ENCODE assay signal across 9 cellular contexts in the genomic region with DNA sequence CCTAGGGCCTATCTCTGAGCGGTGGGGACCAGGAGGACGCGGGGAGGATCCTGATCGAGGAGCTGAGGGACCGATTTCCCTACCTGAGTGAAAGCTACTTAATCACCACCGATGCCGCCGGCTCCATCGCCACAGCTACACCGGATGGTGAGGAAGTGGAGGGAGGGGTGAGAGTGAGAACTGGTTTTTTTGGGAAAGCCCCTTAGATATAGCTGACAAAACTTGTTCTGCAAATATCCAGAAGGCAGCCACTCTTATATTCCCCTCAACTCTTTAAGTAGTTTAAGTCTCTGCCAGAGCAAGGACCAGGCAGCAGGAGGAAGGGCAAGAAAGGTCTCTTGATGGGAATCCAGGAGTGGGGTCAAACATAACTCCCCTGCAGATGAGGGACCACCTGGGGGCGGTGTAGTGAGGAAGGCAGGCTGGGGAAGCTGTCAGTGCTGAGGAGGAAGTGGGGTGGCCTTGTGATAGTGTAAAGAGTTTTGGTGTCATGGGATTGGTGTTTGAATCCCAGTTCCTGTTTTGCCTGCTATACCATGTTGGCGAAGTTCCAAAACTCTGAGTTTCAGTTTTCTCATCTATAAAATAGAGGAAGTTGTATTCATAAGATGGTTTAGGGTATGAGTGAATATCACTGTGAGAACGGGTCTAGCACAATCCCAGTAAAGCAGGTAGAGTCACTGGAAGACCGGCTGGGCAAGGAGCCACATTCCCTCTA. TPM values are rescaled to one million over a fixed set of nuclear protein-coding genes. Genes with fewer than 3 reads are reported as not detected.
DNase-seq lines count a peak whose midpoint lies in the region; ATAC-seq and TF ChIP-seq lines count a peak whose summit lies in the region.
"Had no signal": no experiment of that assay in that cellular context is flagged by ENCODE, and none has a peak within 500 bp of the region (broad histone marks: within the 10 kb centered on the region; RNA-seq: fewer than 3 reads in every experiment).

No MANE protein-coding gene starts in this region.

- peaks cover 19 to 45% (median 22%) of the 10 kb centered on the region in 3 donors for H3K36me3 ChIP-seq in esophagus squamous epithelium

- CTCF ChIA-PET in activated CD4-positive, alpha-beta memory T cell treated with anti-CD3 and anti-CD28 coated beads, Interleukin-2, amount 10 ng/mL, durations not matched to agents 7 days and 5 days (lab: Charles Lee), result interaction anchor here (0.6 to 2.4 kb wide), 8 partner anchors 9 to 1796 kb away, joined by 3 to 7 read pairs (median 4); no protein-coding TSS in a partner anchor

- peaks cover 0 to 1% (median 0%) of the 10 kb centered on the region in 7 donors for H3K9me3 Mint-ChIP-seq in CD14-positive monocyte
- H3K9me3 Mint-ChIP-seq in IgD-negative memory B cell, result no peaks in the 10 kb centered on the region
- H3K9me3 Mint-ChIP-seq in activated CD4-positive, alpha-beta memory T cell treated with anti-CD3 and anti-CD28 coated beads, Interleukin-2, amount 10 ng/mL, durations not matched to agents 7 days and 5 days, result no peaks in the 10 kb centered on the region
- H3K9me3 Mint-ChIP-seq in glutamatergic neuron (ENCODE audit: unreplicated experiment), result peaks cover 18% of the 10 kb centered on the region

- peak; percentile 43 for TF ChIP-seq CTCF in CD14-positive monocyte (IDR thresholded peaks at IDR 0.05)
- TF ChIP-seq CTCF in esophagus squamous epithelium (IDR thresholded peaks at IDR 0.05), result no peak
- TF ChIP-seq CTCF in glutamatergic neuron (IDR thresholded peaks at IDR 0.05; ENCODE audit: partially characterized antibody, unreplicated experiment), result no peak

- H3K4me1 Mint-ChIP-seq in CD14-positive monocyte (peaks cover 89% of the 10 kb centered on the region), IgD-negative memory B cell (peaks cover 36 to 54% (median 47%) of the 10 kb centered on the region in 3 donors), glutamatergic neuron (ENCODE audit: low read depth, unreplicated experiment) (peaks cover 18% of the 10 kb centered on the region)
- peaks cover 63% of the 10 kb centered on the region for H3K4me1 Mint-ChIP-seq in activated CD4-positive, alpha-beta memory T cell treated with anti-CD3 and anti-CD28 coated beads, Interleukin-2, amount 10 ng/mL, durations not matched to agents 7 days and 5 days

- 26 to 31% methylated on average over 6 to 14 of the region's 14 CpGs for WGBS in esophagus squamous epithelium, 2 donors

- H3K27me3 ChIP-seq in esophagus squamous epithelium, result no peaks in the 10 kb centered on the region

- POLR2A ChIA-PET in activated CD4-positive, alpha-beta memory T cell treated with anti-CD3 and anti-CD28 coated beads, Interleukin-2, amount 10 ng/mL, durations not matched to agents 7 days and 5 days (lab: Charles Lee), result interaction anchor here (1.1 to 5.5 kb wide), 7 partner anchors 9 to 58 kb away, joined by 3 to 50 read pairs (median 4); partner anchors contain the start of genes MCEE and MPHOSPH10

- peak overlapping the region; percentile 69 to 98 (median 94) for H3K27ac ChIP-seq in esophagus squamous epithelium
- H3K27ac ChIP-seq: C4-2B had no signal

- intact Hi-C loops in CD14-positive monocyte (cut with micrococcal nuclease) (loop anchor here in 1 of 2 donors (5.0 kb wide), 1 partner anchor 60 kb away; the partner anchor contains the start of genes MCEE and MPHOSPH10), esophagus squamous epithelium (cut with DNase I) (no loop called here)

- H3K4me3 Mint-ChIP-seq in CD14-positive monocyte (peak overlapping the region; percentile 89 to 93), IgD-negative memory B cell (peak overlapping the region; percentile 84 to 99 (median 97)), glutamatergic neuron (ENCODE audit: unreplicated experiment) (no peak overlapping the region)
- H3K4me3 Mint-ChIP-seq in activated CD4-positive, alpha-beta memory T cell treated with anti-CD3 and anti-CD28 coated beads, Interleukin-2, amount 10 ng/mL, durations not matched to agents 7 days and 5 days, result peak overlapping the region; percentile 38

- H3K36me3 Mint-ChIP-seq in CD14-positive monocyte (peaks cover 67 to 68% of the 10 kb centered on the region in 2 donors), IgD-negative memory B cell (no peaks in the 10 kb centered on the region), glutamatergic neuron (ENCODE audit: unreplicated experiment) (peaks cover 7% of the 10 kb centered on the region)
- H3K36me3 Mint-ChIP-seq in activated CD4-positive, alpha-beta memory T cell treated with anti-CD3 and anti-CD28 coated beads, Interleukin-2, amount 10 ng/mL, durations not matched to agents 7 days and 5 days (ENCODE audit: low read depth), result peaks cover 37% of the 10 kb centered on the region

- TF ChIP-seq POLR2A in esophagus squamous epithelium (IDR thresholded peaks at IDR 0.05), result no peak

- H3K9me3 ChIP-seq in esophagus squamous epithelium, result no peaks in the 10 kb centered on the region

- H3K4me3 ChIP-seq in esophagus squamous epithelium, result peak overlapping the region in 1 of 4 donors; percentile 45

- peaks cover 42 to 58% (median 46%) of the 10 kb centered on the region in 3 donors for H3K4me1 ChIP-seq in esophagus squamous epithelium

- H3K27ac Mint-ChIP-seq in CD14-positive monocyte, result peak overlapping the region; percentile 96 to 100 (median 99)
- H3K27ac Mint-ChIP-seq in IgD-negative memory B cell, result peak overlapping the region; percentile 93 to 99 (median 98)
- H3K27ac Mint-ChIP-seq in activated CD4-positive, alpha-beta memory T cell treated with anti-CD3 and anti-CD28 coated beads, Interleukin-2, amount 10 ng/mL, durations not matched to agents 7 days and 5 days, result peak overlapping the region; percentile 65
- H3K27ac Mint-ChIP-seq in glutamatergic neuron (ENCODE audit: unreplicated experiment), result no peak overlapping the region

- ATAC-seq in GM19467 (IDR thresholded peaks at IDR 0.05; ENCODE audit: unreplicated experiment), result peak; percentile 32

- DNase-seq in CD14-positive monocyte (ENCODE audit: low spot score) (peak; percentile 87), esophagus squamous epithelium (lab: John Stamatoyannopoulos, UW) (no peak), kidney tubule cell (ENCODE audit: low spot score) (no peak), glutamatergic neuron (no peak)
- peak; percentile 57 for DNase-seq in activated CD4-positive, alpha-beta memory T cell treated with anti-CD3 and anti-CD28 coated beads, Interleukin-2, amount 10 ng/mL, durations not matched to agents 7 days and 5 days
- peak; percentile 17 for DNase-seq in stimulated activated CD8-positive, alpha-beta memory T cell treated with anti-CD3 and anti-CD28 coated beads, Interleukin-12 subunit alpha, Interleukin-12 subunit beta, amount 100 ng/mL, for 24 hours (ENCODE audit: extremely low read depth)

- peaks cover 0 to 1% (median 0%) of the 10 kb centered on the region in 3 donors for H3K27me3 Mint-ChIP-seq in CD14-positive monocyte (ENCODE audit: low read depth in 3 of 3)
- H3K27me3 Mint-ChIP-seq in IgD-negative memory B cell, result no peaks in the 10 kb centered on the region
- no peaks in the 10 kb centered on the region for H3K27me3 Mint-ChIP-seq in activated CD4-positive, alpha-beta memory T cell treated with anti-CD3 and anti-CD28 coated beads, Interleukin-2, amount 10 ng/mL, durations not matched to agents 7 days and 5 days
- H3K27me3 Mint-ChIP-seq in glutamatergic neuron (ENCODE audit: unreplicated experiment), result peaks cover 13% of the 10 kb centered on the region

RNA-seq across cellular contexts. Expression of gene NAGK, which starts 3.4 kb away (rescaled TPM):
- polyA plus RNA-seq in CD14-positive monocyte, result 100 to 1,000 TPM; 546 to 690 TPM
- 121 TPM for polyA plus RNA-seq in IgD-negative memory B cell
- total RNA-seq in activated CD4-positive, alpha-beta memory T cell treated with anti-CD3 and anti-CD28 coated beads, Interleukin-2, amount 10 ng/mL, durations not matched to agents 7 days and 5 days, result 10 to 100 TPM; 66.1 to 67.5 TPM
- total RNA-seq in esophagus squamous epithelium, result 100 to 1,000 TPM in 3 of 4 donors, 10 to 100 TPM in 1; 87.5 to 278 (median 166) TPM
- total RNA-seq in glutamatergic neuron (ENCODE audit: unreplicated experiment), result 188 TPM

RNA-seq across cellular contexts. Expression of gene MCEE, which starts 58.2 kb away (rescaled TPM):
- polyA plus RNA-seq in CD14-positive monocyte, result 10 to 100 TPM; 24.7 to 29.0 TPM
- polyA plus RNA-seq in IgD-negative memory B cell, result 25.9 TPM
- 10 to 100 TPM; 18.1 to 19.1 TPM for total RNA-seq in activated CD4-positive, alpha-beta memory T cell treated with anti-CD3 and anti-CD28 coated beads, Interleukin-2, amount 10 ng/mL, durations not matched to agents 7 days and 5 days
- total RNA-seq in esophagus squamous epithelium, result 10 to 100 TPM; 18.9 to 26.5 (median 21.6) TPM
- total RNA-seq in glutamatergic neuron (ENCODE audit: unreplicated experiment), result 11.5 TPM

RNA-seq across cellular contexts. Expression of gene MPHOSPH10, which starts 58.6 kb away (rescaled TPM):
- polyA plus RNA-seq in CD14-positive monocyte, result 1 to 10 TPM; 5.6 to 9.9 TPM
- polyA plus RNA-seq in IgD-negative memory B cell, result 25.2 TPM
- 10 to 100 TPM; 25.5 to 26.2 TPM for total RNA-seq in activated CD4-positive, alpha-beta memory T cell treated with anti-CD3 and anti-CD28 coated beads, Interleukin-2, amount 10 ng/mL, durations not matched to agents 7 days and 5 days
- 10 to 100 TPM; 18.9 to 33.0 (median 29.8) TPM for total RNA-seq in esophagus squamous epithelium
- total RNA-seq in glutamatergic neuron (ENCODE audit: unreplicated experiment), result 61.4 TPM

Comparison
In these comparisons a context has a peak if more than half of its experiments do, and no peak if none do; other contexts are left out.
1. DNase-seq: peak in CD14-positive monocyte (single experiment), activated CD4-positive, alpha-beta memory T cell treated with anti-CD3 and anti-CD28 coated beads, Interleukin-2, amount 10 ng/mL, durations not matched to agents 7 days and 5 days (single experiment) and stimulated activated CD8-positive, alpha-beta memory T cell treated with anti-CD3 and anti-CD28 coated beads, Interleukin-12 subunit alpha, Interleukin-12 subunit beta, amount 100 ng/mL, for 24 hours (single experiment); none in esophagus squamous epithelium (single experiment), kidney tubule cell (single experiment) and glutamatergic neuron (single experiment).